26 cellular contexts compared by ENCODE assay signal in the genomic region with DNA sequence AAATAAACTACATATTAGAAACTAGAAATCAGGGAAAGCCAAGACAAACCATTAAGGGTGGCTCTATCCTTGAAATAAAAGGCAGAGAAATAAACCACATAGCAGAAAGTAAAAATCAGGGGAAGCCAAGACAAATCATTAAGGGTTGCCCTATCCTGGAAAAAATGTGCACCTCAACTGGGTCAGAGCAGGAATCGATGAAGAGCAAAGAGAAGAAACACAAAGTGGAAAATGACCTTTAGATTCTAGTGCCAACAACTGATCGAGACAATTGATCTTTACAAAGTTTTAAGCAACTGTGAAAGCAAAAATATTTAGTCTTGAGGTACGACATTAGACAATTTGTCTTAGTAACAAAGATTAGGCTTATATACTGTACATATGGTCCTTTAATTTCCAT. TPM values are rescaled to one million over a fixed set of nuclear protein-coding genes. Genes with fewer than 3 reads are reported as not detected.
DNase-seq lines count a peak whose midpoint lies in the region; ATAC-seq, FAIRE-seq and TF ChIP-seq lines count a peak whose summit lies in the region.
"Had no signal": no experiment of that assay in that cellular context is flagged by ENCODE, and none has a peak within 500 bp of the region (broad histone marks: within the 10 kb centered on the region; RNA-seq: fewer than 3 reads in every experiment).

No MANE protein-coding gene starts in this region.

- H3K9ac ChIP-seq in keratinocyte (ENCODE audit: control insufficient read depth, extremely low read depth, insufficient read depth, low read length), result no peak overlapping the region
- no peak overlapping the region for H3K9ac ChIP-seq in liver (ENCODE audit: low read depth in 1 of 2, low read length in 2 of 2)
- H3K9ac ChIP-seq: BLaER1 treated with 17β-estradiol and CSF1 and Interleukin-3, amounts not matched to agents 10 nM and 100 nM had no signal

- no peaks in the 10 kb centered on the region for H3K9me3 Mint-ChIP-seq in activated naive CD4-positive, alpha-beta T cell treated with anti-CD3 and anti-CD28 coated beads, Interleukin-2, amount 50 U/mL, for 24 hours
- H3K9me3 Mint-ChIP-seq in activated naive CD4-positive, alpha-beta T cell treated with anti-CD3 and anti-CD28 coated beads for 36 hours, result peaks cover 5% of the 10 kb centered on the region
- H3K9me3 Mint-ChIP-seq: CD4-positive, alpha-beta T cell; CD8-positive, alpha-beta memory T cell; GM23338; H9; HFFc6 had no signal

- H3K36me3 ChIP-seq in keratinocyte (ENCODE audit: control insufficient read depth in 2 of 2, extremely low read depth in 1 of 2, insufficient read depth in 2 of 2, low read length in 2 of 2), result no peaks in the 10 kb centered on the region
- no peaks in the 10 kb centered on the region for H3K36me3 ChIP-seq in liver (ENCODE audit: control insufficient read depth in 4 of 4, insufficient read depth in 3 of 4, low read depth in 1 of 4, low read length in 3 of 4)
- H3K36me3 ChIP-seq in mucosa of descending colon (ENCODE audit: low read depth), result no peaks in the 10 kb centered on the region
- H3K36me3 ChIP-seq: BE2C had no signal

- peaks cover 7% of the 10 kb centered on the region for H3K79me2 ChIP-seq in keratinocyte (ENCODE audit: control insufficient read depth, insufficient read depth, low read length)

- peaks cover 9% of the 10 kb centered on the region for H3K36me3 Mint-ChIP-seq in activated naive CD4-positive, alpha-beta T cell treated with anti-CD3 and anti-CD28 coated beads, Interleukin-2, amount 50 U/mL, for 24 hours
- H3K36me3 Mint-ChIP-seq in activated naive CD4-positive, alpha-beta T cell treated with anti-CD3 and anti-CD28 coated beads for 36 hours (ENCODE audit: low read depth), result peaks cover 3% of the 10 kb centered on the region
- H3K36me3 Mint-ChIP-seq: CD14-positive monocyte had no signal

- H4K20me1 ChIP-seq in keratinocyte (ENCODE audit: control insufficient read depth, extremely low read depth, insufficient read depth, low read length), result no peaks in the 10 kb centered on the region

- no peak overlapping the region for H3K4me3 ChIP-seq in keratinocyte (ENCODE audit: control insufficient read depth in 2 of 3, extremely low read depth in 1 of 3, insufficient read depth in 2 of 3, low read depth in 1 of 3, low read length in 3 of 3)
- H3K4me3 ChIP-seq in liver (ENCODE audit: low read depth in 1 of 3, low read length in 3 of 3), result peak overlapping the region in 2 of 3 donors; percentile 13
- no peak overlapping the region for H3K4me3 ChIP-seq in mucosa of descending colon
- H3K4me3 ChIP-seq: A549; BLaER1 treated with 17β-estradiol and CSF1 and Interleukin-3, amounts not matched to agents 10 nM and 100 nM; GM23338 had no signal

- H3K4me3 Mint-ChIP-seq in activated naive CD4-positive, alpha-beta T cell treated with anti-CD3 and anti-CD28 coated beads, Interleukin-2, amount 50 U/mL, for 24 hours, result no peak overlapping the region
- H3K4me3 Mint-ChIP-seq in activated naive CD4-positive, alpha-beta T cell treated with anti-CD3 and anti-CD28 coated beads for 36 hours, result no peak overlapping the region
- H3K4me3 Mint-ChIP-seq: CD14-positive monocyte; CD4-positive, alpha-beta T cell; GM23338; H9; HFFc6 had no signal

- 49% methylated on average over 3 of the region's 3 CpGs for WGBS in liver

- H3K4me1 ChIP-seq in keratinocyte (ENCODE audit: control insufficient read depth, extremely low read depth, insufficient read depth, low read length) (no peaks in the 10 kb centered on the region), liver (ENCODE audit: control insufficient read depth in 4 of 4, insufficient read depth in 4 of 4, low read length in 3 of 4) (peaks cover 6 to 43% (median 21%) of the 10 kb centered on the region in 4 donors), mucosa of descending colon (ENCODE audit: low read depth) (no peaks in the 10 kb centered on the region)

- H2AFZ ChIP-seq in keratinocyte (ENCODE audit: control insufficient read depth, low read length), result no peak overlapping the region
- H2AFZ ChIP-seq: GM23338 had no signal

- H3K27ac ChIP-seq in keratinocyte (ENCODE audit: control insufficient read depth, insufficient read depth, low read length) (no peak overlapping the region), liver (ENCODE audit: low read depth in 1 of 2, low read length in 2 of 2) (peak overlapping the region; percentile 15 to 50)
- H3K27ac ChIP-seq: A549; BLaER1 treated with 17β-estradiol and CSF1 and Interleukin-3, amounts not matched to agents 10 nM and 100 nM had no signal

- TF ChIP-seq RAD21 in liver (IDR thresholded peaks at IDR 0.05), result peak; percentile 5 to 63

- dilution Hi-C loops in keratinocyte (cut with MboI; ENCODE audit: extremely low pct_ligation_motif_present, low sequenced_read_pairs), result no loop called here

- CTCF ChIA-PET in activated naive CD4-positive, alpha-beta T cell treated with anti-CD3 and anti-CD28 coated beads for 36 hours (lab: Charles Lee), result no interaction called here

- H3K27ac Mint-ChIP-seq in activated naive CD4-positive, alpha-beta T cell treated with anti-CD3 and anti-CD28 coated beads, Interleukin-2, amount 50 U/mL, for 24 hours, result peak overlapping the region; percentile 18
- no peak overlapping the region for H3K27ac Mint-ChIP-seq in activated naive CD4-positive, alpha-beta T cell treated with anti-CD3 and anti-CD28 coated beads for 36 hours
- H3K27ac Mint-ChIP-seq: CD14-positive monocyte; CD4-positive, alpha-beta T cell; GM23338; H9; HFFc6 had no signal

- ATAC-seq in mucosa of descending colon (no peak), HG02840 (IDR thresholded peaks at IDR 0.05; ENCODE audit: low FRiP score, unreplicated experiment) (no peak)
- ATAC-seq: A549, GM23338 had no signal

- no peaks in the 10 kb centered on the region for H3K9me3 ChIP-seq in keratinocyte (ENCODE audit: control insufficient read depth, low read depth, low read length)
- no peaks in the 10 kb centered on the region for H3K9me3 ChIP-seq in liver (ENCODE audit: control insufficient read depth in 4 of 4, low read length in 3 of 4)
- H3K9me3 ChIP-seq in mucosa of descending colon, result no peaks in the 10 kb centered on the region
- H3K9me3 ChIP-seq: A549, BE2C had no signal

- H3K4me1 Mint-ChIP-seq in activated naive CD4-positive, alpha-beta T cell treated with anti-CD3 and anti-CD28 coated beads, Interleukin-2, amount 50 U/mL, for 24 hours, result peaks cover 83% of the 10 kb centered on the region
- H3K4me1 Mint-ChIP-seq in activated naive CD4-positive, alpha-beta T cell treated with anti-CD3 and anti-CD28 coated beads for 36 hours (ENCODE audit: low read depth), result peaks cover 61% of the 10 kb centered on the region
- H3K4me1 Mint-ChIP-seq: CD14-positive monocyte had no signal

- FAIRE-seq in keratinocyte (lab: Jason Lieb, UNC), result peak; percentile 53
- FAIRE-seq: A549, D721Med, GM12891, GM18507 had no signal

- no peaks in the 10 kb centered on the region for H3K27me3 Mint-ChIP-seq in activated naive CD4-positive, alpha-beta T cell treated with anti-CD3 and anti-CD28 coated beads, Interleukin-2, amount 50 U/mL, for 24 hours
- H3K27me3 Mint-ChIP-seq in activated naive CD4-positive, alpha-beta T cell treated with anti-CD3 and anti-CD28 coated beads for 36 hours (ENCODE audit: low read depth), result no peaks in the 10 kb centered on the region
- H3K27me3 Mint-ChIP-seq: CD4-positive, alpha-beta T cell; CD8-positive, alpha-beta memory T cell had no signal

- DNase-seq in activated naive CD4-positive, alpha-beta T cell treated with anti-CD3 and anti-CD28 coated beads for 36 hours, result no peak
- DNase-seq in keratinocyte (ENCODE audit: low read depth, low spot score) (no peak), mucosa of descending colon (no peak), HuH-7.5 (ENCODE audit: low spot score) (no peak)
- DNase-seq: 8988T; ACHN; AML-193; BE2C; CD4-positive, alpha-beta T cell; CD8-positive, alpha-beta memory T cell; DMS 273 treated with DMSO at 0.1 percent for 48 hours; DMS79; EL; GDM1; H9; HFFc6 had no signal

- H3K27me3 ChIP-seq in keratinocyte (ENCODE audit: control insufficient read depth, extremely low read depth, insufficient read depth, low read length), result no peaks in the 10 kb centered on the region
- no peaks in the 10 kb centered on the region for H3K27me3 ChIP-seq in liver (ENCODE audit: control insufficient read depth in 4 of 4, insufficient read depth in 4 of 4, low read length in 3 of 4)
- H3K27me3 ChIP-seq: BE2C; BLaER1 treated with 17β-estradiol and CSF1 and Interleukin-3, amounts not matched to agents 10 nM and 100 nM had no signal

- H3K9me1 ChIP-seq in keratinocyte (ENCODE audit: control insufficient read depth, extremely low read depth, insufficient read depth, low read length), result peaks cover 2% of the 10 kb centered on the region

- intact Hi-C loops in activated naive CD4-positive, alpha-beta T cell treated with anti-CD3 and anti-CD28 coated beads for 36 hours (cut with micrococcal nuclease), result no loop called here
- intact Hi-C loops in mucosa of descending colon (cut with DNase I, micrococcal nuclease), result no loop called here

- TF ChIP-seq CTCF in keratinocyte (optimal IDR thresholded peaks at IDR 0.05 in 1 of 3, IDR thresholded peaks at IDR 0.05 in 1 of 3, conservative IDR thresholded peaks at IDR 0.05 in 1 of 3; ENCODE audit: extremely low read depth in 1 of 3, insufficient read depth in 2 of 3, low read length in 3 of 3), result no peak
- TF ChIP-seq CTCF in liver (IDR thresholded peaks at IDR 0.05; ENCODE audit: low read depth, low read length, missing input control), result no peak
- TF ChIP-seq CTCF in mucosa of descending colon (IDR thresholded peaks at IDR 0.05), result no peak

- no peak overlapping the region for H3K4me2 ChIP-seq in keratinocyte (ENCODE audit: control insufficient read depth, extremely low read depth, insufficient read depth, low read depth, low read length)
- H3K4me2 ChIP-seq: A549; BLaER1 treated with 17β-estradiol and CSF1 and Interleukin-3, amounts not matched to agents 10 nM and 100 nM; GM23338 had no signal

TF ChIP-seq in liver, 16 proteins besides CTCF, POLR2A, EP300 and RAD21 (continues in another document):
- TF ChIP-seq HNF4G (IDR thresholded peaks at IDR 0.05) (peak; percentile 45), TAF1 (conservative IDR thresholded peaks at IDR 0.05) (no peak), FOXA2 (IDR thresholded peaks at IDR 0.05) (no peak)

RNA-seq across cellular contexts. Expression of gene KLF12, which starts 26.6 kb away (rescaled TPM):
- 10 to 100 TPM; 19.4 to 19.9 TPM for total RNA-seq in activated naive CD4-positive, alpha-beta T cell treated with anti-CD3 and anti-CD28 coated beads for 36 hours
- polyA plus RNA-seq in keratinocyte (3.8 to 6.8 TPM (median 6.1 TPM) in 3 replicates), liver (10 to 100 TPM in 1 of 2 donors, 1 to 10 TPM in 1; 2.4 to 14.0 TPM)
- 0.30 TPM for polyA plus RNA-seq in keratinocyte (2011; ENCODE audit: low read depth)
- polyA plus RNA-seq in keratinocyte (2011; cell fraction: cytosol; rRNA removed), result 2.3 and 5.6 TPM in 2 replicates
- polyA plus RNA-seq in keratinocyte (2011; cell fraction: nucleus; rRNA removed), result 7.3 and 7.5 TPM in 2 replicates
- polyA plus RNA-seq in keratinocyte (2012; ENCODE audit: low replicate concordance), result 0.51 and 3.2 TPM in 2 replicates
- 18.6 to 37.5 TPM (median 33.0 TPM) in 3 replicates for polyA minus RNA-seq in keratinocyte
- polyA minus RNA-seq in keratinocyte (2011; cell fraction: cytosol; rRNA and poly(A)+ RNA removed), result 4.8 TPM
- 9.7 and 36.9 TPM in 2 replicates for polyA minus RNA-seq in keratinocyte (2011; cell fraction: nucleus; rRNA and poly(A)+ RNA removed)
- total RNA-seq in liver (10 to 100 TPM in 1 of 2 donors, 1 to 10 TPM in 1; 8.7 to 15.9 TPM), mucosa of descending colon (10 to 100 TPM in 2 of 3 donors, 1 to 10 TPM in 1; 7.4 to 14.1 (median 10.5) TPM)

Comparison
In these comparisons a context has a peak if more than half of its experiments do, and no peak if none do; other contexts are left out.
1. H3K4me3 ChIP-seq: peak in liver (2 of 3); none in keratinocyte (0 of 3) and mucosa of descending colon (single experiment).